ENCODE assay signal across 22 cellular contexts in genomic region chr4:8385611-8386010, GRCh38.
"Had no signal": no experiment of that assay in that cellular context is flagged by ENCODE, and none has a peak within 500 bp of the region (broad histone marks: within the 10 kb centered on the region; RNA-seq: fewer than 3 reads in every experiment).

No MANE protein-coding gene starts in this region.

- H3K27me3 ChIP-seq: brain microvascular endothelial cell, hepatocyte, testis, upper lobe of right lung had no signal

- H3K4me1 ChIP-seq: prostate gland, upper lobe of right lung had no signal

- H3K27ac ChIP-seq: brain microvascular endothelial cell, coronary artery, hepatocyte, prostate gland, testis, upper lobe of right lung had no signal

- ATAC-seq: activated CD8-positive, alpha-beta T cell treated with anti-CD3 and anti-CD28 coated beads, Interleukin-2, amount 10 ng/mL, durations not matched to agents 7 days and 5 days; esophagus mucosa; left colon; sciatic nerve; stimulated activated memory B cell treated with anti-CD40 and anti-IgM and Interleukin-4, amounts not matched to agents 10 μg/mL and 1 μg/mL and 100 μg/mL, for 72 hours; upper lobe of right lung had no signal

- H2AFZ ChIP-seq: hepatocyte had no signal

- H3K4me2 ChIP-seq: hepatocyte, smooth muscle cell had no signal

- DNase-seq: activated CD4-positive, alpha-beta T cell treated with anti-CD3 and anti-CD28 coated beads, Interleukin-2, amount 10 ng/mL, durations not matched to agents 7 days and 5 days; activated CD4-positive, CD25-positive, alpha-beta regulatory T cell; activated CD8-positive, alpha-beta T cell treated with anti-CD3 and anti-CD28 coated beads, Interleukin-2, amount 10 ng/mL, durations not matched to agents 7 days and 5 days; activated naive CD4-positive, alpha-beta T cell treated with Interleukin-2 at 50 U/mL for 16 hours; activated naive CD8-positive, alpha-beta T cell treated with anti-CD3 and anti-CD28 coated beads, Interleukin-2, amount 10 ng/mL, durations not matched to agents 7 days and 5 days; activated T-cell treated with anti-CD3 and anti-CD28 coated beads, Interleukin-2, amount 50 U/mL, for 24 hours; brain microvascular endothelial cell; left colon; midbrain; stimulated activated CD4-positive, alpha-beta T cell treated with anti-CD3 and anti-CD28 coated beads, Interleukin-4, amount 100 ng/mL, for 24 hours; T-helper 1 cell; T-helper 9 cell; testis; upper lobe of right lung had no signal

- H3K9me3 ChIP-seq: prostate gland, testis, upper lobe of right lung had no signal

- H3K4me3 ChIP-seq: coronary artery, hepatocyte, lung, prostate gland, smooth muscle cell, testis, upper lobe of right lung had no signal

- H3K79me2 ChIP-seq: hepatocyte had no signal
